Comparison of ENCODE assay signal across 4 cellular contexts in genomic region chr22:20732431-20732830, GRCh38. TPM values are rescaled to one million over a fixed set of nuclear protein-coding genes. Genes with fewer than 3 reads are reported as not detected.
"Had no signal": no experiment of that assay in that cellular context is flagged by ENCODE, and none has a peak within 500 bp of the region (broad histone marks: within the 10 kb centered on the region; RNA-seq: fewer than 3 reads in every experiment).

No MANE protein-coding gene starts in this region.

RNA-seq across cellular contexts. Expression of gene SERPIND1, which starts 41.5 kb away (rescaled TPM):
- total RNA-seq: GM23248, H9, HT-29, IMR-90 had no signal
